In the genomic region with DNA sequence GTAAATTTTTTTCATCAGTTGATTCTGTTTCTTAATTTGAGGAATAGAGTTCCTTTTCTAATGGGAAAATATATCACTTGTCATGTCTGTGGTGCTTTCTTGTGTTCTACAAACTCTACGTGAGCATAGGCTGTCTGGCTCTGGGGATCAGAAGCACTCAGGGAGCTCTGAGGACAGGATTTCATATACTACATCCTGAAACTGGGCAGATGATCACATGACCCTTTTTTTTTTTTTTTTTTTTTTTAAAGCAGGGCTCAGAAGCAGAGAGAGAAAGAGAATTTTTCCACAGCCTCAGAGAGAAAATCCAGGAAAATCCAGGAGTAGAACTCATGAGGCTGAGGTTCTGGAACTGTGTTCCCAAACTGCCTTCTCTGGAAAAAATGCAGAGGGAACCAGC, we compare ENCODE assay signal across 11 cellular contexts.
DNase-seq lines count a peak whose midpoint lies in the region; ATAC-seq, FAIRE-seq and TF ChIP-seq lines count a peak whose summit lies in the region.
"Had no signal": no experiment of that assay in that cellular context is flagged by ENCODE, and none has a peak within 500 bp of the region (broad histone marks: within the 10 kb centered on the region; RNA-seq: fewer than 3 reads in every experiment).

No MANE protein-coding gene starts in this region.

- CTCF ChIA-PET in HepG2 (lab: Yijun Ruan, JAX; ENCODE audit: low intra/inter-chr PET ratio, low total read pairs): no interaction called here

- TF ChIP-seq EP300 in HepG2 (IDR thresholded peaks at IDR 0.05; ENCODE audit: low read depth in 2 of 2, low read length in 2 of 2) (no peak), HepG2 (CRISPR knock-in tag; IDR thresholded peaks at IDR 0.05; ENCODE audit: borderline replicate concordance) (no peak)

- H3K27ac ChIP-seq in right atrium auricular region: peak overlapping the region in 1 of 2 donors; percentile 39
- peak overlapping the region; percentile 52 to 89 (median 74) for H3K27ac ChIP-seq in adrenal gland
- H3K27ac ChIP-seq in HepG2 (ENCODE audit: extremely low read length, insufficient read depth, low read length): no peak overlapping the region
- H3K27ac ChIP-seq in uterus: peak overlapping the region; percentile 16 to 60

- ATAC-seq in left ventricle myocardium superior: peak; percentile 36
- peak; percentile 51; the same call in 2 of the 3 replicates for ATAC-seq in HepG2
- no peak for ATAC-seq in GM19351 (IDR thresholded peaks at IDR 0.05; ENCODE audit: unreplicated experiment)

- no peak overlapping the region for H3K4me2 ChIP-seq in HepG2 (ENCODE audit: low read depth, low read length)

- no peaks in the 10 kb centered on the region for H4K20me1 ChIP-seq in HepG2 (ENCODE audit: insufficient read depth, low read length)

- POLR2A ChIA-PET in HepG2 (lab: Yijun Ruan, JAX): interaction anchor here (0.9 to 1.0 kb wide), 2 partner anchors 12 to 47 kb away, joined by 3 read pairs; no protein-coding TSS in a partner anchor

- H3K4me1 ChIP-seq in right atrium auricular region (peaks cover 0 to 30% of the 10 kb centered on the region in 2 donors), adrenal gland (replicated peaks in 1 of 2) (peaks cover 36 to 60% of the 10 kb centered on the region in 2 donors), HepG2 (ENCODE audit: insufficient read depth, low read length) (peaks cover 44% of the 10 kb centered on the region), uterus (no peaks in the 10 kb centered on the region)

- H3K27me3 ChIP-seq in right atrium auricular region (no peaks in the 10 kb centered on the region), adrenal gland (no peaks in the 10 kb centered on the region), HepG2 (ENCODE audit: control insufficient read depth in 1 of 2, insufficient read depth in 2 of 2, low read length in 2 of 2) (no peaks in the 10 kb centered on the region), uterus (no peaks in the 10 kb centered on the region)

- TF ChIP-seq POLR2A in adrenal gland (IDR thresholded peaks at IDR 0.05) (peak in 1 of 2 donors; percentile 26), HepG2 (IDR thresholded peaks at IDR 0.05; ENCODE audit: insufficient read depth in 1 of 2, low read depth in 2 of 2, low read length in 2 of 2) (no peak), uterus (IDR thresholded peaks at IDR 0.05) (no peak)

- H3K79me2 ChIP-seq in HepG2 (ENCODE audit: insufficient read depth, low read length): no peaks in the 10 kb centered on the region

- intact Hi-C loops in left ventricle myocardium superior (cut with micrococcal nuclease): no loop called here
- intact Hi-C loops in adrenal gland (cut with DNase I): no loop called here
- intact Hi-C loops in HepG2 (cut with micrococcal nuclease; ENCODE audit: unreplicated experiment): no loop called here
- intact Hi-C loops in uterus (cut with DNase I; ENCODE audit: low total_unique reads): no loop called here

- in situ Hi-C loops in HepG2 (cut with HindIII; ENCODE audit: extremely low pct_ligation_motif_present, low pct_unique_long_range_greater_than_20kb): no loop called here

- BruUV-seq in HepG2 (replicated peaks; lab: Mats Ljungman, UMichigan): no TSS peak

- H2AFZ ChIP-seq in HepG2 (ENCODE audit: low read length): no peak overlapping the region

- DNase-seq in left ventricle myocardium superior (no peak), right atrium auricular region (ENCODE audit: low spot score) (no peak), adrenal gland (peak in 1 of 7 donors; percentile 51), HepG2 (ENCODE audit: low spot score) (no peak), uterus (no peak), NCI-H1930 (lab: John Stamatoyannopoulos, UW) (no peak), NCI-H2081 (lab: John Stamatoyannopoulos, UW) (no peak)
- DNase-seq: effector CD4-positive, alpha-beta T cell; right cardiac atrium had no signal

- 16 to 29% (median 23%) methylated on average over 1 of the region's 1 CpG for WGBS in adrenal gland, 4 donors
- 69% methylated on average over 1 of the region's 1 CpG for WGBS in HepG2 (ENCODE audit: low lambda C conversion rate)

- TF ChIP-seq CTCF in right atrium auricular region (IDR thresholded peaks at IDR 0.05) (no peak), adrenal gland (IDR thresholded peaks at IDR 0.05) (no peak), HepG2 (CRISPR knock-in tag; IDR thresholded peaks at IDR 0.05) (no peak), uterus (IDR thresholded peaks at IDR 0.05) (no peak)

- FAIRE-seq in HepG2 (lab: Jason Lieb, UNC): no peak
- FAIRE-seq: islet of Langerhans had no signal

- H3K9ac ChIP-seq in HepG2 (ENCODE audit: insufficient read depth, low read depth, low read length): no peak overlapping the region

- no peaks in the 10 kb centered on the region for H3K36me3 ChIP-seq in right atrium auricular region
- H3K36me3 ChIP-seq in adrenal gland (replicated peaks in 1 of 2): no peaks in the 10 kb centered on the region
- H3K36me3 ChIP-seq in HepG2 (replicated peaks in 1 of 2; ENCODE audit: control insufficient read depth in 1 of 2, insufficient read depth in 2 of 2, low read length in 2 of 2): no peaks in the 10 kb centered on the region
- no peaks in the 10 kb centered on the region for H3K36me3 ChIP-seq in uterus

- no peak for TF ChIP-seq RAD21 in HepG2 (CRISPR knock-in tag; IDR thresholded peaks at IDR 0.05)

- H3K9me3 ChIP-seq in right atrium auricular region (no peaks in the 10 kb centered on the region), adrenal gland (replicated peaks in 1 of 3) (no peaks in the 10 kb centered on the region), HepG2 (ENCODE audit: low read length) (no peaks in the 10 kb centered on the region), uterus (no peaks in the 10 kb centered on the region)

- H3K4me3 ChIP-seq in right atrium auricular region (no peak overlapping the region), adrenal gland (peak overlapping the region in 1 of 4 donors; percentile 13), HepG2 (replicated peaks in 1 of 3; ENCODE audit: insufficient read depth in 1 of 3, low read depth in 2 of 3, low read length in 3 of 3) (no peak overlapping the region), uterus (no peak overlapping the region)

TF ChIP-seq in HepG2, 621 proteins besides CTCF, POLR2A, EP300 and RAD21:
- no peak for TF ChIP-seq ZBTB20 (CRISPR knock-in tag; IDR thresholded peaks at IDR 0.05; ENCODE audit: borderline replicate concordance, low read depth)
- no peak for TF ChIP-seq ESRRA (CRISPR knock-in tag; IDR thresholded peaks at IDR 0.05; ENCODE audit: low read depth)
- 0 out of 2 replicates have a peak, but pooled peaks have one; percentile 26 for TF ChIP-seq RAD51 (IDR thresholded peaks at IDR 0.05; ENCODE audit: borderline replicate concordance)
- TF ChIP-seq, protein P1, sequence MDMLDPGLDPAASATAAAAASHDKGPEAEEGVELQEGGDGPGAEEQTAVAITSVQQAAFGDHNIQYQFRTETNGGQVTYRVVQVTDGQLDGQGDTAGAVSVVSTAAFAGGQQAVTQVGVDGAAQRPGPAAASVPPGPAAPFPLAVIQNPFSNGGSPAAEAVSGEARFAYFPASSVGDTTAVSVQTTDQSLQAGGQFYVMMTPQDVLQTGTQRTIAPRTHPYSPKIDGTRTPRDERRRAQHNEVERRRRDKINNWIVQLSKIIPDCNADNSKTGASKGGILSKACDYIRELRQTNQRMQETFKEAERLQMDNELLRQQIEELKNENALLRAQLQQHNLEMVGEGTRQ (IDR thresholded peaks at IDR 0.05; ENCODE audit: low read depth, low read length): 0 out of 2 replicates have a peak, but pooled peaks have one; percentile 20
- TF ChIP-seq, protein P1 (CRISPR knock-in tag; IDR thresholded peaks at IDR 0.05; ENCODE audit: borderline replicate concordance): no peak; the same call in 1 of the 2 replicates
